Comparison of ENCODE assay signal across 1 cellular context in the genomic region with DNA sequence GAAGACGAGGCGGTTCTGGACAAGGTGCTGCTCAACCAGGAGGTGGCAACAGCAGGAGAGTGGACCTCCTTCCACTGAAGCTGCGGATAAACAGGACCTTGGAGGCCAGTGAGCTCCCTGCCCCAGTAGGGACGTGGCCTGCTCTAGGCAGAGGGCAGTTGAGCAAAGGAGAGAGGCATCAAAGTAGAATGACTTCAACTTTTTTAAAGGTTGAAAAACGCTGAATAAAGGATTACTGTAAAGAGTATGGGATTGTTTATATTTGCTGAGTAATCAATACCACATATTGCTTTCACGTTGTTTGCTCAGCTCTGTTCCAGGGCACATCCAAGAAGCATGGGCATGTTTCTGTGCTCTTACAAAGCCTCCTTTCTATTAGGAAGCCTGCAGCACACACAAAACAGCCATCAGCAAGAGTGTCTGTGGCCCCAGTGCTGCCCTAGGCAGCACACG.
TF ChIP-seq lines count a peak whose summit lies in the region.

No MANE protein-coding gene starts in this region.

TF ChIP-seq in HepG2, 621 proteins besides CTCF, POLR2A, EP300 and RAD21 (continued from another document and continues in another):
- TF ChIP-seq ADNP (CRISPR knock-in tag; IDR thresholded peaks at IDR 0.05) (no peak), BORCS8-MEF2B (CRISPR knock-in tag; IDR thresholded peaks at IDR 0.05) (no peak), ZNF557 (CRISPR knock-in tag; IDR thresholded peaks at IDR 0.05) (no peak), POLR2AphosphoS5 (IDR thresholded peaks at IDR 0.05; ENCODE audit: low read depth, low read length) (peak; percentile 37; the same call in 1 of the 2 replicates), DR1 (CRISPR knock-in tag; IDR thresholded peaks at IDR 0.05) (0 out of 2 replicates have a peak, but pooled peaks have one; percentile 17), JUNB (CRISPR knock-in tag; IDR thresholded peaks at IDR 0.05; ENCODE audit: borderline replicate concordance) (no peak), ZNF383 (CRISPR knock-in tag; IDR thresholded peaks at IDR 0.05; ENCODE audit: borderline replicate concordance) (no peak), ZNF772 (CRISPR knock-in tag; IDR thresholded peaks at IDR 0.05) (peak; percentile 40; the same call in 1 of the 2 replicates), ZKSCAN8 (CRISPR knock-in tag; IDR thresholded peaks at IDR 0.05; ENCODE audit: borderline replicate concordance) (peak; percentile 73; the same call in 1 of the 2 replicates), KLF15 (CRISPR knock-in tag; IDR thresholded peaks at IDR 0.05; ENCODE audit: borderline replicate concordance) (no peak; the same call in 1 of the 2 replicates), ZNF136 (CRISPR knock-in tag; IDR thresholded peaks at IDR 0.05; ENCODE audit: low read depth) (0 out of 2 replicates have a peak, but pooled peaks have one; percentile 41), ZNF251 (CRISPR knock-in tag; IDR thresholded peaks at IDR 0.05) (no peak), SOX13 (IDR thresholded peaks at IDR 0.05) (peak; percentile 59; the same call in 1 of the 2 replicates), SOX13 (CRISPR knock-in tag; conservative IDR thresholded peaks at IDR 0.05 in 1 of 2, IDR thresholded peaks at IDR 0.05 in 1 of 2) (peak in 1 of 2 experiments; percentile 95; a peak in 2 of 4 replicates), PHF21A (CRISPR knock-in tag; IDR thresholded peaks at IDR 0.05) (no peak), ZBTB3 (CRISPR knock-in tag; IDR thresholded peaks at IDR 0.05; ENCODE audit: borderline replicate concordance, low read depth) (no peak), THYN1 (CRISPR knock-in tag; IDR thresholded peaks at IDR 0.05; ENCODE audit: borderline replicate concordance, low read depth) (no peak), LCORL (IDR thresholded peaks at IDR 0.05) (no peak), LCORL (CRISPR knock-in tag; IDR thresholded peaks at IDR 0.05) (peak; percentile 62; the same call in 1 of the 2 replicates), ZNF484 (CRISPR knock-in tag; IDR thresholded peaks at IDR 0.05; ENCODE audit: borderline replicate concordance, low read depth) (no peak), NFATC3 (CRISPR knock-in tag; IDR thresholded peaks at IDR 0.05) (no peak), GZF1 (CRISPR knock-in tag; IDR thresholded peaks at IDR 0.05) (no peak), FLYWCH1 (CRISPR knock-in tag; IDR thresholded peaks at IDR 0.05) (no peak), PPARG (CRISPR knock-in tag; conservative IDR thresholded peaks at IDR 0.05) (peak; percentile 62), SPEN (CRISPR knock-in tag; IDR thresholded peaks at IDR 0.05; ENCODE audit: low read depth) (no peak), NRL (CRISPR knock-in tag; IDR thresholded peaks at IDR 0.05; ENCODE audit: borderline replicate concordance) (no peak), ZBTB20 (CRISPR knock-in tag; IDR thresholded peaks at IDR 0.05; ENCODE audit: borderline replicate concordance, low read depth) (0 out of 2 replicates have a peak, but pooled peaks have one; percentile 53), ZNF547 (CRISPR knock-in tag; IDR thresholded peaks at IDR 0.05) (no peak), SMARCE1 (IDR thresholded peaks at IDR 0.05; ENCODE audit: borderline replicate concordance) (no peak), ZNF713 (CRISPR knock-in tag; IDR thresholded peaks at IDR 0.05) (no peak), FOSL2 (CRISPR knock-in tag; IDR thresholded peaks at IDR 0.05) (peak; percentile 84), ZNF556 (CRISPR knock-in tag; IDR thresholded peaks at IDR 0.05; ENCODE audit: borderline replicate concordance) (no peak), ZNF7 (CRISPR knock-in tag; IDR thresholded peaks at IDR 0.05) (no peak; the same call in 1 of the 2 replicates), ZNF761 (CRISPR knock-in tag; conservative IDR thresholded peaks at IDR 0.05) (0 out of 2 replicates have a peak, but pooled peaks have one; percentile 28), NFIC (IDR thresholded peaks at IDR 0.05; ENCODE audit: low read length) (peak; percentile 80; the same call in 1 of the 2 replicates), DMAP1 (CRISPR knock-in tag; IDR thresholded peaks at IDR 0.05) (peak; percentile 56; the same call in 1 of the 2 replicates), ZSCAN21 (CRISPR knock-in tag; IDR thresholded peaks at IDR 0.05; ENCODE audit: borderline replicate concordance) (peak; percentile 35; the same call in 1 of the 2 replicates), ZC3H4 (CRISPR knock-in tag; IDR thresholded peaks at IDR 0.05; ENCODE audit: borderline replicate concordance) (no peak)
- TF ChIP-seq, protein P1, sequence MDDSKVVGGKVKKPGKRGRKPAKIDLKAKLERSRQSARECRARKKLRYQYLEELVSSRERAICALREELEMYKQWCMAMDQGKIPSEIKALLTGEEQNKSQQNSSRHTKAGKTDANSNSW (CRISPR knock-in tag; IDR thresholded peaks at IDR 0.05; ENCODE audit: borderline replicate concordance), result no peak
- TF ChIP-seq, protein P2, sequence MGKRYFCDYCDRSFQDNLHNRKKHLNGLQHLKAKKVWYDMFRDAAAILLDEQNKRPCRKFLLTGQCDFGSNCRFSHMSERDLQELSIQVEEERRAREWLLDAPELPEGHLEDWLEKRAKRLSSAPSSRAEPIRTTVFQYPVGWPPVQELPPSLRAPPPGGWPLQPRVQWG (CRISPR knock-in tag; IDR thresholded peaks at IDR 0.05; ENCODE audit: borderline replicate concordance, low read depth), result no peak
- TF ChIP-seq, protein P3, sequence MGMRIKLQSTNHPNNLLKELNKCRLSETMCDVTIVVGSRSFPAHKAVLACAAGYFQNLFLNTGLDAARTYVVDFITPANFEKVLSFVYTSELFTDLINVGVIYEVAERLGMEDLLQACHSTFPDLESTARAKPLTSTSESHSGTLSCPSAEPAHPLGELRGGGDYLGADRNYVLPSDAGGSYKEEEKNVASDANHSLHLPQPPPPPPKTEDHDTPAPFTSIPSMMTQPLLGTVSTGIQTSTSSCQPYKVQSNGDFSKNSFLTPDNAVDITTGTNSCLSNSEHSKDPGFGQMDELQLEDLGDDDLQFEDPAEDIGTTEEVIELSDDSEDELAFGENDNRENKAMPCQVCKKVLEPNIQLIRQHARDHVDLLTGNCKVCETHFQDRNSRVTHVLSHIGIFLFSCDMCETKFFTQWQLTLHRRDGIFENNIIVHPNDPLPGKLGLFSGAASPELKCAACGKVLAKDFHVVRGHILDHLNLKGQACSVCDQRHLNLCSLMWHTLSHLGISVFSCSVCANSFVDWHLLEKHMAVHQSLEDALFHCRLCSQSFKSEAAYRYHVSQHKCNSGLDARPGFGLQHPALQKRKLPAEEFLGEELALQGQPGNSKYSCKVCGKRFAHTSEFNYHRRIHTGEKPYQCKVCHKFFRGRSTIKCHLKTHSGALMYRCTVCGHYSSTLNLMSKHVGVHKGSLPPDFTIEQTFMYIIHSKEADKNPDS (CRISPR knock-in tag; IDR thresholded peaks at IDR 0.05), result no peak
- TF ChIP-seq, protein P4, sequence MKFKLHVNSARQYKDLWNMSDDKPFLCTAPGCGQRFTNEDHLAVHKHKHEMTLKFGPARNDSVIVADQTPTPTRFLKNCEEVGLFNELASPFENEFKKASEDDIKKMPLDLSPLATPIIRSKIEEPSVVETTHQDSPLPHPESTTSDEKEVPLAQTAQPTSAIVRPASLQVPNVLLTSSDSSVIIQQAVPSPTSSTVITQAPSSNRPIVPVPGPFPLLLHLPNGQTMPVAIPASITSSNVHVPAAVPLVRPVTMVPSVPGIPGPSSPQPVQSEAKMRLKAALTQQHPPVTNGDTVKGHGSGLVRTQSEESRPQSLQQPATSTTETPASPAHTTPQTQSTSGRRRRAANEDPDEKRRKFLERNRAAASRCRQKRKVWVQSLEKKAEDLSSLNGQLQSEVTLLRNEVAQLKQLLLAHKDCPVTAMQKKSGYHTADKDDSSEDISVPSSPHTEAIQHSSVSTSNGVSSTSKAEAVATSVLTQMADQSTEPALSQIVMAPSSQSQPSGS (CRISPR knock-in tag; IDR thresholded peaks at IDR 0.05), result peak; percentile 57
- TF ChIP-seq, protein P5, sequence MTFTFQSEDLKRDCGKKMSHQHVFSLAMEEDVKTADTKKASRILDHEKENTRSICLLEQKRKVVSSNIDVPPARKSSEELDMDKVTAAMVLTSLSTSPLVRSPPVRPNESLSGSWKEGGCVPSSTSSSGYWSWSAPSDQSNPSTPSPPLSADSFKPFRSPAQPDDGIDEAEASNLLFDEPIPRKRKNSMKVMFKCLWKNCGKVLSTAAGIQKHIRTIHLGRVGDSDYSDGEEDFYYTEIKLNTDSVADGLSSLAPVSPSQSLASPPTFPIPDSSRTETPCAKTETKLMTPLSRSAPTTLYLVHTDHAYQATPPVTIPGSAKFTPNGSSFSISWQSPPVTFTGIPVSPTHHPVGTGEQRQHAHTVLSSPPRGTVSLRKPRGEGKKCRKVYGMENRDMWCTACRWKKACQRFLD (CRISPR knock-in tag; IDR thresholded peaks at IDR 0.05; ENCODE audit: borderline replicate concordance), result no peak
- TF ChIP-seq, protein P6, sequence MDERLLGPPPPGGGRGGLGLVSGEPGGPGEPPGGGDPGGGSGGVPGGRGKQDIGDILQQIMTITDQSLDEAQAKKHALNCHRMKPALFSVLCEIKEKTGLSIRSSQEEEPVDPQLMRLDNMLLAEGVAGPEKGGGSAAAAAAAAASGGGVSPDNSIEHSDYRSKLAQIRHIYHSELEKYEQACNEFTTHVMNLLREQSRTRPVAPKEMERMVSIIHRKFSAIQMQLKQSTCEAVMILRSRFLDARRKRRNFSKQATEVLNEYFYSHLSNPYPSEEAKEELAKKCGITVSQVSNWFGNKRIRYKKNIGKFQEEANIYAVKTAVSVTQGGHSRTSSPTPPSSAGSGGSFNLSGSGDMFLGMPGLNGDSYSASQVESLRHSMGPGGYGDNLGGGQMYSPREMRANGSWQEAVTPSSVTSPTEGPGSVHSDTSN (CRISPR knock-in tag; IDR thresholded peaks at IDR 0.05), result no peak
- TF ChIP-seq, protein P7, sequence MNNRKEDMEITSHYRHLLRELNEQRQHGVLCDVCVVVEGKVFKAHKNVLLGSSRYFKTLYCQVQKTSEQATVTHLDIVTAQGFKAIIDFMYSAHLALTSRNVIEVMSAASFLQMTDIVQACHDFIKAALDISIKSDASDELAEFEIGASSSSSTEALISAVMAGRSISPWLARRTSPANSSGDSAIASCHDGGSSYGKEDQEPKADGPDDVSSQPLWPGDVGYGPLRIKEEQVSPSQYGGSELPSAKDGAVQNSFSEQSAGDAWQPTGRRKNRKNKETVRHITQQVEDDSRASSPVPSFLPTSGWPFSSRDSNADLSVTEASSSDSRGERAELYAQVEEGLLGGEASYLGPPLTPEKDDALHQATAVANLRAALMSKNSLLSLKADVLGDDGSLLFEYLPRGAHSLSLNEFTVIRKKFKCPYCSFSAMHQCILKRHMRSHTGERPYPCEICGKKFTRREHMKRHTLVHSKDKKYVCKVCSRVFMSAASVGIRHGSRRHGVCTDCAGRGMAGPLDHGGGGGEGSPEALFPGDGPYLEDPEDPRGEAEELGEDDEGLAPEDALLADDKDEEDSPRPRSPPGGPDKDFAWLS (CRISPR knock-in tag; IDR thresholded peaks at IDR 0.05; ENCODE audit: borderline replicate concordance), result no peak
- TF ChIP-seq, protein P8, sequence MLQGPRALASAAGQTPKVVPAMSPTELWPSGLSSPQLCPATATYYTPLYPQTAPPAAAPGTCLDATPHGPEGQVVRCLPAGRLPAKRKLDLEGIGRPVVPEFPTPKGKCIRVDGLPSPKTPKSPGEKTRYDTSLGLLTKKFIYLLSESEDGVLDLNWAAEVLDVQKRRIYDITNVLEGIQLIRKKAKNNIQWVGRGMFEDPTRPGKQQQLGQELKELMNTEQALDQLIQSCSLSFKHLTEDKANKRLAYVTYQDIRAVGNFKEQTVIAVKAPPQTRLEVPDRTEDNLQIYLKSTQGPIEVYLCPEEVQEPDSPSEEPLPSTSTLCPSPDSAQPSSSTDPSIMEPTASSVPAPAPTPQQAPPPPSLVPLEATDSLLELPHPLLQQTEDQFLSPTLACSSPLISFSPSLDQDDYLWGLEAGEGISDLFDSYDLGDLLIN (CRISPR knock-in tag; IDR thresholded peaks at IDR 0.05; ENCODE audit: borderline replicate concordance), result no peak
- TF ChIP-seq, protein P9, sequence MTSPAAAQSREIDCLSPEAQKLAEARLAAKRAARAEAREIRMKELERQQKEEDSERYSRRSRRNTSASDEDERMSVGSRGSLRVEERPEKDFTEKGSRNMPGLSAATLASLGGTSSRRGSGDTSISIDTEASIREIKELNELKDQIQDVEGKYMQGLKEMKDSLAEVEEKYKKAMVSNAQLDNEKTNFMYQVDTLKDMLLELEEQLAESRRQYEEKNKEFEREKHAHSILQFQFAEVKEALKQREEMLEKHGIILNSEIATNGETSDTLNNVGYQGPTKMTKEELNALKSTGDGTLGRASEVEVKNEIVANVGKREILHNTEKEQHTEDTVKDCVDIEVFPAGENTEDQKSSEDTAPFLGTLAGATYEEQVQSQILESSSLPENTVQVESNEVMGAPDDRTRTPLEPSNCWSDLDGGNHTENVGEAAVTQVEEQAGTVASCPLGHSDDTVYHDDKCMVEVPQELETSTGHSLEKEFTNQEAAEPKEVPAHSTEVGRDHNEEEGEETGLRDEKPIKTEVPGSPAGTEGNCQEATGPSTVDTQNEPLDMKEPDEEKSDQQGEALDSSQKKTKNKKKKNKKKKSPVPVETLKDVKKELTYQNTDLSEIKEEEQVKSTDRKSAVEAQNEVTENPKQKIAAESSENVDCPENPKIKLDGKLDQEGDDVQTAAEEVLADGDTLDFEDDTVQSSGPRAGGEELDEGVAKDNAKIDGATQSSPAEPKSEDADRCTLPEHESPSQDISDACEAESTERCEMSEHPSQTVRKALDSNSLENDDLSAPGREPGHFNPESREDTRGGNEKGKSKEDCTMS (CRISPR knock-in tag; conservative IDR thresholded peaks at IDR 0.05), result no peak
- TF ChIP-seq, protein P10, sequence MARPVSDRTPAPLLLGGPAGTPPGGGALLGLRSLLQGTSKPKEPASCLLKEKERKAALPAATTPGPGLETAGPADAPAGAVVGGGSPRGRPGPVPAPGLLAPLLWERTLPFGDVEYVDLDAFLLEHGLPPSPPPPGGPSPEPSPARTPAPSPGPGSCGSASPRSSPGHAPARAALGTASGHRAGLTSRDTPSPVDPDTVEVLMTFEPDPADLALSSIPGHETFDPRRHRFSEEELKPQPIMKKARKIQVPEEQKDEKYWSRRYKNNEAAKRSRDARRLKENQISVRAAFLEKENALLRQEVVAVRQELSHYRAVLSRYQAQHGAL (CRISPR knock-in tag; IDR thresholded peaks at IDR 0.05; ENCODE audit: not compliant biosample characterization), result no peak
- TF ChIP-seq, protein P11, sequence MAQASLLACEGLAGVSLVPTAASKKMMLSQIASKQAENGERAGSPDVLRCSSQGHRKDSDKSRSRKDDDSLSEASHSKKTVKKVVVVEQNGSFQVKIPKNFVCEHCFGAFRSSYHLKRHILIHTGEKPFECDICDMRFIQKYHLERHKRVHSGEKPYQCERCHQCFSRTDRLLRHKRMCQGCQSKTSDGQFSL (CRISPR knock-in tag; IDR thresholded peaks at IDR 0.05), result no peak
- TF ChIP-seq, protein P12, sequence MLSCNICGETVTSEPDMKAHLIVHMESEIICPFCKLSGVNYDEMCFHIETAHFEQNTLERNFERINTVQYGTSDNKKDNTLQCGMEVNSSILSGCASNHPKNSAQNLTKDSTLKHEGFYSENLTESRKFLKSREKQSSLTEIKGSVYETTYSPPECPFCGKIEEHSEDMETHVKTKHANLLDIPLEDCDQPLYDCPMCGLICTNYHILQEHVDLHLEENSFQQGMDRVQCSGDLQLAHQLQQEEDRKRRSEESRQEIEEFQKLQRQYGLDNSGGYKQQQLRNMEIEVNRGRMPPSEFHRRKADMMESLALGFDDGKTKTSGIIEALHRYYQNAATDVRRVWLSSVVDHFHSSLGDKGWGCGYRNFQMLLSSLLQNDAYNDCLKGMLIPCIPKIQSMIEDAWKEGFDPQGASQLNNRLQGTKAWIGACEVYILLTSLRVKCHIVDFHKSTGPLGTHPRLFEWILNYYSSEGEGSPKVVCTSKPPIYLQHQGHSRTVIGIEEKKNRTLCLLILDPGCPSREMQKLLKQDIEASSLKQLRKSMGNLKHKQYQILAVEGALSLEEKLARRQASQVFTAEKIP (CRISPR knock-in tag; IDR thresholded peaks at IDR 0.05; ENCODE audit: borderline replicate concordance), result no peak
